Comparison of ENCODE assay signal across 10 cellular contexts in genomic region chr10:132788180-132788830, GRCh38. TPM values are rescaled to one million over a fixed set of nuclear protein-coding genes. Genes with fewer than 3 reads are reported as not detected.
A peak's percentile ranks its signal among the peaks of the same experiment; 100 is the strongest.
DNase-seq lines count a peak whose midpoint lies in the region; ATAC-seq and TF ChIP-seq lines count a peak whose summit lies in the region.
"Had no signal": no experiment of that assay in that cellular context is flagged by ENCODE, and none has a peak within 500 bp of the region (broad histone marks: within the 10 kb centered on the region; RNA-seq: fewer than 3 reads in every experiment).

No MANE protein-coding gene starts in this region.

- H3K27me3 ChIP-seq in BE2C = peaks cover 71% of the 10 kb centered on the region

- peaks cover 7% of the 10 kb centered on the region for H3K9me3 ChIP-seq in BE2C

- H3K4me3 ChIP-seq in LNCaP clone FGC (ENCODE audit: low read depth, low read length) = no peak overlapping the region
- no peak overlapping the region for H3K4me3 ChIP-seq in fibroblast of mammary gland (ENCODE audit: control insufficient read depth, low read depth, low read length)
- no peak overlapping the region for H3K4me3 ChIP-seq in BE2C (ENCODE audit: low read depth, low read length)
- H3K4me3 ChIP-seq: K562 had no signal

- DNase-seq in COLO668 (lab: John Stamatoyannopoulos, UW; ENCODE audit: unreplicated experiment) (peak; percentile 3), LNCaP clone FGC (ENCODE audit: low read depth) (no peak), fibroblast of mammary gland (ENCODE audit: low read depth) (peak; percentile 21), nephron progenitor cell (peak; percentile 55), BE2C (no peak), NCI-H82 treated with DMSO at 0.1 percent for 48 hours (lab: John Stamatoyannopoulos, UW; ENCODE audit: unreplicated experiment) (no peak), NCI-H2227 treated with DMSO at 0.1 percent for 48 hours (lab: John Stamatoyannopoulos, UW) (no peak)

- no peak overlapping the region for H3K27ac Mint-ChIP-seq in nephron progenitor cell
- H3K27ac Mint-ChIP-seq: activated T-helper 1 cell treated with anti-CD3 and anti-CD28 coated beads, Interleukin-12 subunit alpha, Interleukin-12 subunit beta, Interleukin-2, Interleukin-4 antibody, amounts not matched to agents 30 ng/mL and 10 ng/mL and 1 ng/mL, durations not matched to agents 14 hours and 24 hours and 36 hours had no signal

- H3K27me3 Mint-ChIP-seq in nephron progenitor cell (ENCODE audit: low read depth, poor library complexity) = peaks cover 83% of the 10 kb centered on the region

- H3K36me3 Mint-ChIP-seq in nephron progenitor cell (ENCODE audit: low read depth) = peaks cover under 1% of the 10 kb centered on the region

- no peaks in the 10 kb centered on the region for H3K4me1 ChIP-seq in BE2C

- no peaks in the 10 kb centered on the region for H3K9me3 Mint-ChIP-seq in nephron progenitor cell
- H3K9me3 Mint-ChIP-seq: activated T-helper 1 cell treated with anti-CD3 and anti-CD28 coated beads, Interleukin-12 subunit alpha, Interleukin-12 subunit beta, Interleukin-2, Interleukin-4 antibody, amounts not matched to agents 30 ng/mL and 10 ng/mL and 1 ng/mL, durations not matched to agents 14 hours and 24 hours and 36 hours had no signal

- no peaks in the 10 kb centered on the region for H3K36me3 ChIP-seq in BE2C

- peaks cover 10% of the 10 kb centered on the region for H3K4me1 Mint-ChIP-seq in nephron progenitor cell

- no peak overlapping the region for H3K4me3 Mint-ChIP-seq in nephron progenitor cell
- H3K4me3 Mint-ChIP-seq: activated T-helper 1 cell treated with anti-CD3 and anti-CD28 coated beads, Interleukin-12 subunit alpha, Interleukin-12 subunit beta, Interleukin-2, Interleukin-4 antibody, amounts not matched to agents 30 ng/mL and 10 ng/mL and 1 ng/mL, durations not matched to agents 14 hours and 24 hours and 36 hours had no signal

- ATAC-seq in GM19035 (IDR thresholded peaks at IDR 0.05; ENCODE audit: unreplicated experiment) = no peak
- ATAC-seq: K562 had no signal

- TF ChIP-seq CTCF in LNCaP clone FGC (IDR thresholded peaks at IDR 0.05; ENCODE audit: control insufficient read depth, extremely low read depth, insufficient read depth) (peak; percentile 53), fibroblast of mammary gland (conservative IDR thresholded peaks at IDR 0.05; ENCODE audit: control insufficient read depth, insufficient read depth, low read depth, low read length) (no peak), nephron progenitor cell (IDR thresholded peaks at IDR 0.05) (no peak), BE2C (IDR thresholded peaks at IDR 0.05; ENCODE audit: low read depth, low read length) (no peak)

RNA-seq across cellular contexts. Expression of gene NKX6-2, which starts 2.4 kb away (rescaled TPM):
- polyA plus RNA-seq in BE2C (2012; ENCODE audit: insufficient read depth, insufficient read length, low read depth) = not detected

Comparison
In these comparisons a context has a peak if more than half of its experiments do, and no peak if none do; other contexts are left out.
1. DNase-seq: peak in COLO668 (single experiment), fibroblast of mammary gland (single experiment) and nephron progenitor cell (single experiment); none in LNCaP clone FGC (single experiment), BE2C (single experiment), NCI-H82 treated with DMSO at 0.1 percent for 48 hours (single experiment) and NCI-H2227 treated with DMSO at 0.1 percent for 48 hours (single experiment).